9 cellular contexts compared by ENCODE assay signal in the genomic region with DNA sequence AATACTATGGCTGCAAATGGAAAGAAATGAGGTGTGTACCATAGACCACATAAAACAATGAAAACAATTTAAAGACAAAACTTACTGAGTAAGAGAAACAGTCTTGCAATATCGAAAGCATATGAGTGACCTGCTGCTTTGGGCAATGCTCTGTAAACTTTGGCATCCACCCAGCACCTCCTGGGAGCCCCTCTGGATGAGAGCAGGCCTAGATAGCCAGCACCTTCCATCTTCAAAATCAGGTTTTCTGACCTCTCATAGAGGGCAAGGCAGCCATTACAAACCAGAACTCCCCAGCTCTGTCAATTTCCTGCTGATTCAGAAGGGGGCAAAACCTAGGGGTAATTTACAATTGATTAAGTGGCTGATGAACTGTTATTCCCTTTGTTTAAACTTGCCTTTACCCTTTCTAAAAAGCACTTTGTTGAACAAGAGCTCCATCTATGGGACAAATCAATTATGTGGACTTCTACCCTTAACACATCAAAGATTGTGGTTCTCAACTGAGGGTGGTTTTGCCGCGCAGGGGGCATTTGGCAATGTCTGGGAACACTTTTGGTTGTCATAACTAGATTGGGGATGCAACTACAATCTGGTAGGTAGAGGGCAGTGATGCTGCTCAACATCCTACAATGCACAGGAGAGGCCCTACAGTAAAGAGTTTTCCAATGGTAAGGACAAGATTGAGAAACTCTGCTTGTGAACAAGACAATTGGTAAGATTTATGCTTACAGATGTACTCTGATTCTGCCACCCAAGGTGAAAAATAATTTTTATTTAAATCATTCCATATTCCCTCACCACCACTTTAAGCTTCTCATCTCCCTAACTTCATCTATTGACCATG.
DNase-seq lines count a peak whose midpoint lies in the region; ATAC-seq and TF ChIP-seq lines count a peak whose summit lies in the region.
"Had no signal": no experiment of that assay in that cellular context is flagged by ENCODE, and none has a peak within 500 bp of the region (broad histone marks: within the 10 kb centered on the region; RNA-seq: fewer than 3 reads in every experiment).

No MANE protein-coding gene starts in this region.

- H3K4me1 ChIP-seq in foreskin keratinocyte: peaks cover 15% of the 10 kb centered on the region
- no peaks in the 10 kb centered on the region for H3K4me1 ChIP-seq in stomach
- no peaks in the 10 kb centered on the region for H3K4me1 ChIP-seq in spleen
- H3K4me1 ChIP-seq: BLaER1 had no signal

- H3K27ac Mint-ChIP-seq in CD4-positive, alpha-beta T cell: no peak overlapping the region

- no peak overlapping the region for H3K4me3 ChIP-seq in stomach
- H3K4me3 ChIP-seq in spleen: no peak overlapping the region
- H3K4me3 ChIP-seq: BLaER1 had no signal

- no peaks in the 10 kb centered on the region for H3K4me1 Mint-ChIP-seq in CD4-positive, alpha-beta T cell (ENCODE audit: low read depth)

- intact Hi-C loops in stomach (cut with DNase I; ENCODE audit: low total_unique reads): loop anchor here (10.0 kb wide), 1 partner anchor 891 kb away; no protein-coding TSS in a partner anchor
- intact Hi-C loops in CD4-positive, alpha-beta T cell (cut with DNase I, micrococcal nuclease): no loop called here
- intact Hi-C loops in spleen (cut with DNase I; ENCODE audit: low total_unique reads): no loop called here

- H3K27ac ChIP-seq in foreskin keratinocyte (no peak overlapping the region), stomach (no peak overlapping the region), spleen (no peak overlapping the region)
- no peak overlapping the region for H3K27ac ChIP-seq in CD4-positive, alpha-beta T cell (ENCODE audit: low read depth, low read length)
- H3K27ac ChIP-seq: BLaER1 had no signal

- WGBS in stomach, 5 donors: 33 to 56% (median 54%) methylated on average over 3 of the region's 3 CpGs
- WGBS in spleen, 5 donors: 58 to 66% (median 60%) methylated on average over 3 of the region's 3 CpGs

- no peaks in the 10 kb centered on the region for H3K27me3 ChIP-seq in foreskin keratinocyte
- H3K27me3 ChIP-seq in stomach: no peaks in the 10 kb centered on the region
- no peaks in the 10 kb centered on the region for H3K27me3 ChIP-seq in CD4-positive, alpha-beta T cell (ENCODE audit: control insufficient read depth, insufficient read depth, low read length)
- no peaks in the 10 kb centered on the region for H3K27me3 ChIP-seq in spleen (replicated peaks in 1 of 7)
- H3K27me3 ChIP-seq: BLaER1 had no signal

- TF ChIP-seq EP300 in stomach (IDR thresholded peaks at IDR 0.05): no peak

- peak; percentile 4 for ATAC-seq in foreskin keratinocyte
- ATAC-seq in CD4-positive, alpha-beta T cell (ENCODE audit: poor library complexity): no peak

- peak; percentile 21 for DNase-seq in NCI-H2196 (lab: John Stamatoyannopoulos, UW; ENCODE audit: unreplicated experiment)
- DNase-seq in NCI-H2196 treated with DMSO at 0.1 percent for 48 hours (lab: John Stamatoyannopoulos, UW; ENCODE audit: unreplicated experiment): no peak
- peak; percentile 25 for DNase-seq in RPMI7951 (ENCODE audit: low read depth)
- DNase-seq in foreskin keratinocyte: peak; percentile 18 to 48
- no peak for DNase-seq in stomach
- no peak for DNase-seq in CD4-positive, alpha-beta T cell
- DNase-seq in spleen: no peak
- no peak for DNase-seq in stimulated activated CD4-positive, alpha-beta T cell treated with anti-CD3 and anti-CD28 coated beads, Interleukin-2, amount 100 ng/mL, for 48 hours

- TF ChIP-seq POLR2A in stomach (IDR thresholded peaks at IDR 0.05) (no peak), spleen (IDR thresholded peaks at IDR 0.05) (no peak)

- H3K36me3 ChIP-seq in stomach (no peaks in the 10 kb centered on the region), spleen (no peaks in the 10 kb centered on the region)
- H3K36me3 ChIP-seq: BLaER1 had no signal

- H3K9me3 ChIP-seq in stomach (peaks cover 0 to 23% (median 18%) of the 10 kb centered on the region in 4 donors), spleen (peaks cover 0 to 40% (median 28%) of the 10 kb centered on the region in 8 donors)
- H3K9me3 ChIP-seq in CD4-positive, alpha-beta T cell (ENCODE audit: control insufficient read depth, low read length): peaks cover 12% of the 10 kb centered on the region

- H3K27me3 Mint-ChIP-seq in CD4-positive, alpha-beta T cell: no peaks in the 10 kb centered on the region

- no peaks in the 10 kb centered on the region for H3K36me3 Mint-ChIP-seq in CD4-positive, alpha-beta T cell (ENCODE audit: low read depth)

- CTCF ChIA-PET in CD4-positive, alpha-beta T cell (lab: Charles Lee): interaction anchor here (1.0 kb wide), 1 partner anchor 14 kb away, joined by 3 read pairs; no protein-coding TSS in a partner anchor

- no peak overlapping the region for H3K4me3 Mint-ChIP-seq in CD4-positive, alpha-beta T cell

- TF ChIP-seq CTCF in foreskin keratinocyte (conservative IDR thresholded peaks at IDR 0.05) (peak; percentile 83), stomach (IDR thresholded peaks at IDR 0.05) (peak in 4 of 7 experiments; percentile 12 to 23 (median 16)), spleen (IDR thresholded peaks at IDR 0.05 in 8 of 11, conservative IDR thresholded peaks at IDR 0.05 in 3 of 11) (peak in 2 of 11 experiments; percentile 18 to 22)
- TF ChIP-seq CTCF in CD4-positive, alpha-beta T cell (IDR thresholded peaks at IDR 0.05): no peak

- POLR2A ChIA-PET in CD4-positive, alpha-beta T cell (lab: Charles Lee): no interaction called here

- peaks cover 31% of the 10 kb centered on the region for H3K9me3 Mint-ChIP-seq in CD4-positive, alpha-beta T cell

Comparison
In these comparisons a context has a peak if more than half of its experiments do, and no peak if none do; other contexts are left out.
1. DNase-seq: peak in NCI-H2196 (single experiment), RPMI7951 (single experiment) and foreskin keratinocyte (2 of 2); none in NCI-H2196 treated with DMSO at 0.1 percent for 48 hours (single experiment), stomach (single experiment), CD4-positive, alpha-beta T cell (0 of 10), spleen (single experiment) and stimulated activated CD4-positive, alpha-beta T cell treated with anti-CD3 and anti-CD28 coated beads, Interleukin-2, amount 100 ng/mL, for 48 hours (0 of 2).